In genomic region chr4:186932631-186933150, GRCh38 we compare ENCODE assay signal across 13 cellular contexts.
A peak's percentile ranks its signal among the peaks of the same experiment; 100 is the strongest.
DNase-seq lines count a peak whose midpoint lies in the region; TF ChIP-seq lines count a peak whose summit lies in the region.
"Had no signal": no experiment of that assay in that cellular context is flagged by ENCODE, and none has a peak within 500 bp of the region (broad histone marks: within the 10 kb centered on the region; RNA-seq: fewer than 3 reads in every experiment).

No MANE protein-coding gene starts in this region.

- H2AFZ ChIP-seq in neural cell (ENCODE audit: low read depth, low read length) (peak overlapping the region; percentile 3), Karpas-422 (ENCODE audit: low read length) (no peak overlapping the region), hepatocyte (no peak overlapping the region)

- H3K27me3 ChIP-seq in MG63 (no peaks in the 10 kb centered on the region), neural cell (ENCODE audit: insufficient read depth, low read depth, low read length) (no peaks in the 10 kb centered on the region), Karpas-422 (ENCODE audit: low read length) (no peaks in the 10 kb centered on the region), hepatocyte (no peaks in the 10 kb centered on the region)
- H3K27me3 ChIP-seq: gastroesophageal sphincter, right lobe of liver had no signal

- TF ChIP-seq EP300 in neural cell (conservative IDR thresholded peaks at IDR 0.05; ENCODE audit: poor library complexity, severe bottlenecking): no peak

- H3K9me3 ChIP-seq in MG63 (no peaks in the 10 kb centered on the region), neural cell (ENCODE audit: low read length) (peaks cover 7% of the 10 kb centered on the region), Karpas-422 (ENCODE audit: low read length) (no peaks in the 10 kb centered on the region), hepatocyte (ENCODE audit: low read depth) (no peaks in the 10 kb centered on the region)
- H3K9me3 ChIP-seq: gastroesophageal sphincter, right lobe of liver had no signal

- H3K36me3 Mint-ChIP-seq in immature natural killer cell: peaks cover 0 to 3% (median 0%) of the 10 kb centered on the region in 3 donors
- H3K36me3 Mint-ChIP-seq: activated CD8-positive, alpha-beta memory T cell treated with anti-CD3 and anti-CD28 coated beads, Interleukin-2, amount 10 ng/mL, durations not matched to agents 7 days and 5 days had no signal

- no peaks in the 10 kb centered on the region for H3K36me3 ChIP-seq in MG63
- no peaks in the 10 kb centered on the region for H3K36me3 ChIP-seq in neural cell (ENCODE audit: insufficient read depth, low read length)
- no peaks in the 10 kb centered on the region for H3K36me3 ChIP-seq in Karpas-422 (ENCODE audit: insufficient read depth, low read length)
- no peaks in the 10 kb centered on the region for H3K36me3 ChIP-seq in hepatocyte (replicated peaks; ENCODE audit: insufficient read depth, low read depth)
- H3K36me3 ChIP-seq: gastroesophageal sphincter, right lobe of liver had no signal

- TF ChIP-seq CTCF in cardiac fibroblast (IDR thresholded peaks at IDR 0.05; ENCODE audit: low read depth, low read length) (no peak), neural cell (IDR thresholded peaks at IDR 0.05; ENCODE audit: poor library complexity, severe bottlenecking) (no peak), hepatocyte (IDR thresholded peaks at IDR 0.05; ENCODE audit: poor library complexity) (no peak)

- H3K9me2 ChIP-seq in neural cell (ENCODE audit: insufficient read depth, low read length) (no peaks in the 10 kb centered on the region), Karpas-422 (replicated peaks; ENCODE audit: insufficient read depth, low read length) (no peaks in the 10 kb centered on the region), hepatocyte (replicated peaks; ENCODE audit: insufficient read depth) (no peaks in the 10 kb centered on the region)

- H4K20me1 ChIP-seq in neural cell (ENCODE audit: insufficient read depth): no peaks in the 10 kb centered on the region
- H4K20me1 ChIP-seq in Karpas-422 (ENCODE audit: insufficient read depth, low read depth, low read length): no peaks in the 10 kb centered on the region
- H4K20me1 ChIP-seq in hepatocyte (ENCODE audit: insufficient read depth, poor library complexity, severe bottlenecking): no peaks in the 10 kb centered on the region

- H3K79me2 ChIP-seq in neural cell (replicated peaks; ENCODE audit: insufficient read depth, low read length) (no peaks in the 10 kb centered on the region), Karpas-422 (ENCODE audit: low read length) (no peaks in the 10 kb centered on the region), hepatocyte (no peaks in the 10 kb centered on the region)

- H3K9ac ChIP-seq in neural cell (ENCODE audit: low read length): no peak overlapping the region
- no peak overlapping the region for H3K9ac ChIP-seq in Karpas-422 (ENCODE audit: low read length)

- H3K27ac Mint-ChIP-seq in immature natural killer cell: no peak overlapping the region
- H3K27ac Mint-ChIP-seq: activated CD8-positive, alpha-beta memory T cell treated with anti-CD3 and anti-CD28 coated beads, Interleukin-2, amount 10 ng/mL, durations not matched to agents 7 days and 5 days had no signal

- WGBS in hepatocyte (ENCODE audit: low lambda C conversion rate, missing lambda C conversion rate): 61% methylated on average over 4 of the region's 4 CpGs

- DNase-seq in Daoy (ENCODE audit: low read depth): peak; percentile 53
- DNase-seq in MG63: peak; percentile 26
- peak; percentile 20 to 66 for DNase-seq in cardiac fibroblast (ENCODE audit: low read depth in 2 of 2)
- no peak for DNase-seq in Karpas-422
- DNase-seq in OCI-M2 (lab: John Stamatoyannopoulos, UW; ENCODE audit: unreplicated experiment): no peak
- no peak for DNase-seq in immature natural killer cell
- no peak for DNase-seq in hepatocyte (ENCODE audit: low spot score)
- DNase-seq: activated CD8-positive, alpha-beta memory T cell treated with anti-CD3 and anti-CD28 coated beads, Interleukin-2, amount 10 ng/mL, durations not matched to agents 7 days and 5 days; amniotic stem cell; mammary epithelial cell; right lobe of liver had no signal

- no peaks in the 10 kb centered on the region for H3F3A ChIP-seq in neural cell (ENCODE audit: insufficient read depth, low read length, poor library complexity, severe bottlenecking)

- H3K4me3 ChIP-seq in MG63 (no peak overlapping the region), cardiac fibroblast (replicated peaks in 1 of 2; ENCODE audit: low read depth in 2 of 2, low read length in 2 of 2) (no peak overlapping the region), neural cell (ENCODE audit: low read length) (no peak overlapping the region), Karpas-422 (ENCODE audit: low read length) (no peak overlapping the region), hepatocyte (no peak overlapping the region)
- H3K4me3 ChIP-seq: gastroesophageal sphincter, right lobe of liver had no signal

- no peak for TF ChIP-seq RAD21 in neural cell (conservative IDR thresholded peaks at IDR 0.05)

- no peak overlapping the region for H3K27ac ChIP-seq in neural cell (ENCODE audit: low read length)
- H3K27ac ChIP-seq in Karpas-422 (ENCODE audit: low read length): no peak overlapping the region
- H3K27ac ChIP-seq in hepatocyte: no peak overlapping the region
- H3K27ac ChIP-seq: gastroesophageal sphincter, right lobe of liver had no signal

- H3K4me2 ChIP-seq in neural cell (ENCODE audit: low read length) (no peak overlapping the region), Karpas-422 (ENCODE audit: low read depth, low read length, poor library complexity, severe bottlenecking) (no peak overlapping the region), hepatocyte (no peak overlapping the region)

- no peaks in the 10 kb centered on the region for H3K4me1 Mint-ChIP-seq in immature natural killer cell
- H3K4me1 Mint-ChIP-seq: activated CD8-positive, alpha-beta memory T cell treated with anti-CD3 and anti-CD28 coated beads, Interleukin-2, amount 10 ng/mL, durations not matched to agents 7 days and 5 days had no signal

- H3K4me1 ChIP-seq in Karpas-422 (ENCODE audit: low read length): no peaks in the 10 kb centered on the region
- H3K4me1 ChIP-seq in hepatocyte (ENCODE audit: insufficient read depth): peaks cover 18% of the 10 kb centered on the region

- peaks cover 7 to 28% (median 26%) of the 10 kb centered on the region in 6 donors for H3K9me3 Mint-ChIP-seq in immature natural killer cell

- H3K4me3 Mint-ChIP-seq in immature natural killer cell: no peak overlapping the region
- H3K4me3 Mint-ChIP-seq: activated CD8-positive, alpha-beta memory T cell treated with anti-CD3 and anti-CD28 coated beads, Interleukin-2, amount 10 ng/mL, durations not matched to agents 7 days and 5 days had no signal

- H3K27me3 Mint-ChIP-seq in immature natural killer cell (ENCODE audit: low read depth in 3 of 3): peaks cover 0 to 5% (median 0%) of the 10 kb centered on the region in 3 donors
- H3K27me3 Mint-ChIP-seq: activated CD8-positive, alpha-beta memory T cell treated with anti-CD3 and anti-CD28 coated beads, Interleukin-2, amount 10 ng/mL, durations not matched to agents 7 days and 5 days had no signal

TF ChIP-seq in neural cell, 6 proteins besides CTCF, POLR2A, EP300 and RAD21:
- TF ChIP-seq SMC3 (conservative IDR thresholded peaks at IDR 0.05; ENCODE audit: poor library complexity) (no peak), EZH2 (IDR thresholded peaks at IDR 0.05; ENCODE audit: borderline replicate concordance, insufficient read depth, low read length, poor library complexity, severe bottlenecking) (no peak), TAF1 (IDR thresholded peaks at IDR 0.05; ENCODE audit: low read depth) (no peak), MXI1 (conservative IDR thresholded peaks at IDR 0.05; ENCODE audit: poor library complexity, severe bottlenecking) (no peak), POLR2AphosphoS5 (IDR thresholded peaks at IDR 0.05) (no peak), REST (IDR thresholded peaks at IDR 0.05; ENCODE audit: borderline replicate concordance) (no peak)
TF ChIP-seq in neural cell: peak in this region for 0.

Comparison
In these comparisons a context has a peak if more than half of its experiments do, and no peak if none do; other contexts are left out.
1. DNase-seq: peak in Daoy (single experiment), MG63 (single experiment) and cardiac fibroblast (2 of 2); none in Karpas-422 (single experiment), OCI-M2 (single experiment), immature natural killer cell (0 of 3) and hepatocyte (single experiment).